8 cellular contexts compared by ENCODE assay signal in the genomic region with DNA sequence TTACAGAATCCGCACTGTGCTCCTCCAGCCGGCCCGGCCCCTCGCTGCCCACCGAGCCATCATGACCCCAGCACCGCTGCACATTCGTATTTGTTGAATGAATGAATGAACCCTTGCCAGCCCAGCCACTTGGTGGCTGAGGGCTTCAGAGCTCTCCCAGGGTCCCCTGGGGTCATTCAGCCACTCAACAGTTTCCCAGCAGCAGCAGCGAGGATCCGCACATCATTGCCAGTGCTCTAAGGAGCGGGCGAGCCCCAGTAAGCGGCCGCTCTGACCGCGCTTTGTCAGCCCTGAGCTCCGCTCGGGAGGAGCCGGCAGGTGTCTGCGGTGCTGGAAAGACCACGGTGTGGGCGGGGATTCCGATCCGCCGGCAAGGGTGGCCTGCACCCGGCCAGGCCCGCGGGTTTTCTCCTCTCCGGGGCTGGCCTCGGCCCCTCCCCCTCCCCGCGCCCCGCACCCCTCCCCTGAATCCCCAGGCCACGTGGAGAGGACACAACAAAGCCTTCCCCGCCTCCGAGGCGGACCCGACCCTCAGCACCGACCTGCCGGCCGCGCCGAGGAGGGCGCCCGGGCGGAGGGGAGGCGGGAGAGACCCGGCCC.
DNase-seq lines count a peak whose midpoint lies in the region; ATAC-seq and TF ChIP-seq lines count a peak whose summit lies in the region.

No MANE protein-coding gene starts in this region.

- TF ChIP-seq CTCF in GM20000 (IDR thresholded peaks at IDR 0.05; ENCODE audit: extremely low read depth, missing control alignments) (no peak), coronary artery (IDR thresholded peaks at IDR 0.05) (no peak)

- DNase-seq in CD1c-positive myeloid dendritic cell (ENCODE audit: extremely low spot score) (peak; percentile 46), GM20000 (ENCODE audit: low spot score) (peak; percentile 78), NCI-H1417 treated with DMSO at 0.1 percent for 48 hours (lab: John Stamatoyannopoulos, UW) (peak; percentile 1), coronary artery (ENCODE audit: low spot score) (no peak), medulla oblongata (ENCODE audit: extremely low spot score) (peak; percentile 60)
- peak; percentile 44 to 55 for DNase-seq in activated CD4-positive, alpha-beta T cell treated with anti-CD3 and anti-CD28 coated beads for 24 hours (ENCODE audit: low read depth in 2 of 2)
- peak; percentile 35 to 70 for DNase-seq in stimulated activated CD8-positive, alpha-beta memory T cell treated with anti-CD3 and anti-CD28 coated beads, Interleukin-7, amount 100 ng/mL, for 4 hours (ENCODE audit: low read depth in 2 of 2)

- no peak for ATAC-seq in GM18861 (IDR thresholded peaks at IDR 0.05; ENCODE audit: unreplicated experiment)

- H3K4me3 ChIP-seq in coronary artery: peak overlapping the region; percentile 74

- peak overlapping the region in 1 of 2 donors; percentile 32 for H3K27ac ChIP-seq in coronary artery
